In the genomic region with DNA sequence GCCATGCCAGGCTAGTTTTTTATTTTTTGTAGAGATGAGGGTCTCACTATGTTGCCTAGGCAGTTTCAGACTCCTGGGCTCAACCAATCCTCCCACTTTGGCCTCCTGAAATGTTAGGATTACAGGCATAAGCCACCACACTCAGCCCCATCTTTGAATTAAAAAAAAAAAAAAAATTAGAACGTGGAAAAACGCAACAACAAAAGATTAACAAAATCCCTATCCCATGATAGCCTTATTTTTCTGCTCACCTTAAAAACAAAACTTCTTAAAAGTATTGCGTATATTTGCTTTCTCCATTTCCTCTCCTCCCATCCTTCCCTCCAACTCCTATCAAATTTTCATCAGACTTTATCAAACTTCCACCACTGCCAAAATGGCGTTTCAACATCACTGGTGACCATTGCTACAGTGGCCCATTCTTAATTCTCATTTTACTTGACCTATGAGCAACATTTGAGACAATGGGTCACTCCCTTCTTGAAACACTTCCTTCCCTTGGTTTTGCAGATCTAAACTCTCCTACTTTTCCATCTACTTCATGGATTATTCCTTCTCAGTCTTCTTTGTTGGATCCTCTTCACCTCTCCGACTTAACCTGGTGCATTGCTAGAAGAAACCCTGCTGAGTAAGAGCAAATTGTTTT, we compare ENCODE assay signal across 8 cellular contexts. TPM values are rescaled to one million over a fixed set of nuclear protein-coding genes. Genes with fewer than 3 reads are reported as not detected.
DNase-seq lines count a peak whose midpoint lies in the region; ATAC-seq and TF ChIP-seq lines count a peak whose summit lies in the region.

No MANE protein-coding gene starts in this region.

- H3K27ac ChIP-seq in SU-DHL-6 (ENCODE audit: low read depth, low read length) (no peak overlapping the region), trophoblast cell (ENCODE audit: low read depth, low read length) (peak overlapping the region; percentile 42)

- no peak overlapping the region for H4K8ac ChIP-seq in trophoblast cell (ENCODE audit: low read depth, low read length)

- no peaks in the 10 kb centered on the region; the same call in 1 of the 2 replicates for H3F3A ChIP-seq in SU-DHL-6 (ENCODE audit: insufficient read depth)

- H4K20me1 ChIP-seq in SU-DHL-6 (ENCODE audit: low read depth, low read length) = no peaks in the 10 kb centered on the region

- H3K9me2 ChIP-seq in SU-DHL-6 (replicated peaks; ENCODE audit: insufficient read depth, low read length) = no peaks in the 10 kb centered on the region

- H2BK12ac ChIP-seq in trophoblast cell (ENCODE audit: low read length) = no peak overlapping the region

- H3K4me3 Mint-ChIP-seq in CD14-positive monocyte = peak overlapping the region; percentile 100

- no peaks in the 10 kb centered on the region for H3K4me1 ChIP-seq in trophoblast cell (ENCODE audit: control insufficient read depth in 1 of 2, insufficient read depth in 2 of 2, low read length in 2 of 2)

- H3K36me3 Mint-ChIP-seq in CD14-positive monocyte = peaks cover 3 to 9% of the 10 kb centered on the region in 2 donors

- peaks cover 0 to 4% (median 1%) of the 10 kb centered on the region in 3 donors for H3K27me3 Mint-ChIP-seq in CD14-positive monocyte (ENCODE audit: low read depth in 3 of 3)

- H3K79me2 ChIP-seq in SU-DHL-6 (ENCODE audit: insufficient read depth, low read length) (peaks cover 5% of the 10 kb centered on the region; the same call in 1 of the 2 replicates), trophoblast cell (ENCODE audit: control insufficient read depth, insufficient read depth, low read length, poor library complexity) (peaks cover 2% of the 10 kb centered on the region)

- H3K79me1 ChIP-seq in trophoblast cell (ENCODE audit: low read length) = peaks cover 5% of the 10 kb centered on the region

- H3K36me3 ChIP-seq in SU-DHL-6 (ENCODE audit: low read length) (peaks cover 6% of the 10 kb centered on the region; the same call in 1 of the 2 replicates), trophoblast cell (ENCODE audit: control insufficient read depth in 1 of 2, insufficient read depth in 2 of 2, low read length in 2 of 2) (no peaks in the 10 kb centered on the region)

- no peak overlapping the region for H2BK120ac ChIP-seq in trophoblast cell (ENCODE audit: insufficient read depth, low read length, poor library complexity)

- H3K4me2 ChIP-seq in SU-DHL-6 (ENCODE audit: low read depth, low read length, poor library complexity, severe bottlenecking) (peak overlapping the region; percentile 99), trophoblast cell (ENCODE audit: low read length) (peak overlapping the region; percentile 60)

- H2BK5ac ChIP-seq in trophoblast cell (ENCODE audit: low read depth, low read length, poor library complexity) = no peak overlapping the region

- no peak overlapping the region for H4K12ac ChIP-seq in trophoblast cell (ENCODE audit: low read depth, low read length)

- no peaks in the 10 kb centered on the region for H3K9me3 ChIP-seq in SU-DHL-6 (ENCODE audit: insufficient read depth, low read length)
- H3K9me3 ChIP-seq in trophoblast cell (ENCODE audit: insufficient read depth, low read depth, low read length) = no peaks in the 10 kb centered on the region

- no peak overlapping the region for H3K23ac ChIP-seq in trophoblast cell (ENCODE audit: low read length)

- H4K91ac ChIP-seq in trophoblast cell (ENCODE audit: low read depth, low read length) = no peak overlapping the region

- peak overlapping the region; percentile 93 to 98 (median 97) for H3K27ac Mint-ChIP-seq in CD14-positive monocyte

- H3K4ac ChIP-seq in trophoblast cell (ENCODE audit: low read depth, low read length) = no peak overlapping the region

- H3K27me3 ChIP-seq in SU-DHL-6 (ENCODE audit: low read length) (no peaks in the 10 kb centered on the region), trophoblast cell (ENCODE audit: insufficient read depth, low read length) (no peaks in the 10 kb centered on the region)

- peak overlapping the region; percentile 80 for H3K4me3 ChIP-seq in SU-DHL-6 (ENCODE audit: insufficient read depth, low read length, poor library complexity, severe bottlenecking)
- peak overlapping the region; percentile 95 for H3K4me3 ChIP-seq in fibroblast of the aortic adventitia (ENCODE audit: low read depth, low read length)
- H3K4me3 ChIP-seq in trophoblast cell (ENCODE audit: low read depth, low read length) = no peak overlapping the region

- no CpG with 5 or more reads among the region's 5 CpGs for WGBS in trophoblast cell (ENCODE audit: extremely low coverage, insufficient coverage, insufficient read length)

- H3K9ac ChIP-seq in SU-DHL-6 (ENCODE audit: low read length) = peak overlapping the region; percentile 74
- no peak overlapping the region for H3K9ac ChIP-seq in trophoblast cell (ENCODE audit: low read length)

- H2AFZ ChIP-seq in SU-DHL-6 (ENCODE audit: low read depth, low read length, severe bottlenecking) (peak overlapping the region; percentile 96), trophoblast cell (ENCODE audit: insufficient read depth, low read length, poor library complexity) (no peak overlapping the region)

- intact Hi-C loops in CD14-positive monocyte (cut with micrococcal nuclease) = no loop called here

- DNase-seq in CD14-positive monocyte (ENCODE audit: low spot score) (no peak), fibroblast of the aortic adventitia (ENCODE audit: low read depth) (no peak), trophoblast cell (peak in 1 of 2 donors; percentile 36), GM19240 (ENCODE audit: insufficient read length, low spot score) (no peak), amniotic stem cell (lab: John Stamatoyannopoulos, UW) (no peak)

- H2AK5ac ChIP-seq in trophoblast cell (ENCODE audit: low read length) = no peak overlapping the region

- H3K18ac ChIP-seq in trophoblast cell (ENCODE audit: low read length) = no peak overlapping the region

- no peak overlapping the region for H3K14ac ChIP-seq in trophoblast cell (ENCODE audit: low read length)

- H3K9me3 Mint-ChIP-seq in CD14-positive monocyte = peaks cover 9 to 33% (median 24%) of the 10 kb centered on the region in 7 donors

- ATAC-seq in GM21825 (IDR thresholded peaks at IDR 0.05; ENCODE audit: unreplicated experiment) = peak; percentile 10
- ATAC-seq in HG03469 (IDR thresholded peaks at IDR 0.05; ENCODE audit: unreplicated experiment) = no peak

- TF ChIP-seq CTCF in CD14-positive monocyte (IDR thresholded peaks at IDR 0.05) = no peak
- TF ChIP-seq CTCF in SU-DHL-6 (IDR thresholded peaks at IDR 0.05; ENCODE audit: insufficient read depth, low read length, poor library complexity, severe bottlenecking) = no peak
- TF ChIP-seq CTCF in fibroblast of the aortic adventitia (IDR thresholded peaks at IDR 0.05; ENCODE audit: insufficient read depth, low read length) = no peak

- H3K4me1 Mint-ChIP-seq in CD14-positive monocyte = peaks cover 22% of the 10 kb centered on the region

RNA-seq across cellular contexts. Expression of gene ZNF684, which starts 0.6 kb away (rescaled TPM):
- polyA plus RNA-seq in CD14-positive monocyte = 1 to 10 TPM; 2.3 to 3.5 TPM
- total RNA-seq in fibroblast of the aortic adventitia (ENCODE audit: low replicate concordance) = 5.6 and 7.0 TPM in 2 replicates
- polyA plus RNA-seq in trophoblast cell (2013) = 2.6 and 3.3 TPM in 2 replicates

RNA-seq across cellular contexts. Expression of gene EXO5, which starts 22.3 kb away (rescaled TPM):
- 1 to 10 TPM; 1.5 to 2.6 TPM for polyA plus RNA-seq in CD14-positive monocyte
- total RNA-seq in fibroblast of the aortic adventitia (ENCODE audit: low replicate concordance) = 11.5 and 15.1 TPM in 2 replicates
- polyA plus RNA-seq in trophoblast cell (2013) = 5.7 and 5.8 TPM in 2 replicates

RNA-seq across cellular contexts. Expression of gene ZFP69, which starts 53.8 kb away (rescaled TPM):
- 1 to 10 TPM; 2.5 to 3.8 TPM for polyA plus RNA-seq in CD14-positive monocyte
- 1.7 and 3.4 TPM in 2 replicates for total RNA-seq in fibroblast of the aortic adventitia (ENCODE audit: low replicate concordance)
- polyA plus RNA-seq in trophoblast cell (2013) = 1.8 TPM in 2 replicates
